30 cellular contexts compared by ENCODE assay signal in genomic region chr3:49864505-49864904, GRCh38. TPM values are rescaled to one million over a fixed set of nuclear protein-coding genes. Genes with fewer than 3 reads are reported as not detected.
"Had no signal": no experiment of that assay in that cellular context is flagged by ENCODE, and none has a peak within 500 bp of the region (broad histone marks: within the 10 kb centered on the region; RNA-seq: fewer than 3 reads in every experiment).

No MANE protein-coding gene starts in this region.

- H3K27ac Mint-ChIP-seq: activated B cell treated with CpG ODN at 0.5 μM for 24 hours; activated CD4-positive, alpha-beta T cell treated with anti-CD3 and anti-CD28 coated beads, Interleukin-2, amount 10 ng/mL, durations not matched to agents 24 days and 14 days; activated CD8-positive, alpha-beta memory T cell treated with anti-CD3 and anti-CD28 coated beads, Interleukin-2, amount 10 ng/mL, durations not matched to agents 7 days and 5 days; activated naive CD4-positive, alpha-beta T cell treated with anti-CD3 and anti-CD28 coated beads for 36 hours; activated naive CD8-positive, alpha-beta T cell; T-cell had no signal

- H3K4me3 Mint-ChIP-seq: activated B cell treated with CpG ODN at 0.5 μM for 24 hours; activated CD4-positive, alpha-beta T cell treated with anti-CD3 and anti-CD28 coated beads, Interleukin-2, amount 10 ng/mL, durations not matched to agents 24 days and 14 days; activated CD8-positive, alpha-beta memory T cell treated with anti-CD3 and anti-CD28 coated beads, Interleukin-2, amount 10 ng/mL, durations not matched to agents 7 days and 5 days; activated naive CD4-positive, alpha-beta T cell treated with anti-CD3 and anti-CD28 coated beads for 36 hours; activated naive CD8-positive, alpha-beta T cell; activated T-cell treated with anti-CD3 and anti-CD28 coated beads, Interleukin-2, amount 50 U/mL, for 4 hours; T-cell had no signal

- FAIRE-seq: TTC549 had no signal

- DNase-seq: activated B cell treated with CpG ODN at 0.5 μM for 24 hours; activated CD4-positive, alpha-beta T cell treated with anti-CD3 and anti-CD28 coated beads for 1 hour; activated CD4-positive, alpha-beta T cell treated with anti-CD3 and anti-CD28 coated beads, Interleukin-2, amount 10 ng/mL, durations not matched to agents 24 days and 14 days; activated CD4-positive, alpha-beta T cell treated with anti-CD3 and anti-CD28 coated beads, Interleukin-2, amount 50 U/mL, for 48 hours; activated CD8-positive, alpha-beta memory T cell treated with anti-CD3 and anti-CD28 coated beads, Interleukin-2, amount 10 ng/mL, durations not matched to agents 7 days and 5 days; activated gamma-delta T cell; activated naive CD4-positive, alpha-beta T cell treated with anti-CD3 and anti-CD28 coated beads for 36 hours; activated T-cell treated with anti-CD3 and anti-CD28 coated beads, Interleukin-2, amount 50 U/mL, for 4 hours; amygdala; Karpas-422; MM.1S; NCI-H1105; NCI-H1436 treated with DMSO at 0.1 percent for 48 hours; NCI-H187; NCI-H2081 treated with DMSO at 0.1 percent for 48 hours; NCI-H345; NCI-H510A; NCI-H526 treated with DMSO at 0.1 percent for 48 hours; NCI-H82; OCI-M1; RPMI8226; T-cell; T-helper 2 cell; T1000 had no signal

- H3K4me1 Mint-ChIP-seq: activated B cell treated with CpG ODN at 0.5 μM for 24 hours; activated CD4-positive, alpha-beta T cell treated with anti-CD3 and anti-CD28 coated beads, Interleukin-2, amount 10 ng/mL, durations not matched to agents 24 days and 14 days; activated CD8-positive, alpha-beta memory T cell treated with anti-CD3 and anti-CD28 coated beads, Interleukin-2, amount 10 ng/mL, durations not matched to agents 7 days and 5 days had no signal

- H3K4me3 ChIP-seq: SK-N-MC had no signal

- H3K27ac ChIP-seq: SK-N-MC had no signal

- H3K9me3 Mint-ChIP-seq: activated B cell treated with CpG ODN at 0.5 μM for 24 hours; activated CD4-positive, alpha-beta T cell treated with anti-CD3 and anti-CD28 coated beads, Interleukin-2, amount 10 ng/mL, durations not matched to agents 24 days and 14 days; activated naive CD4-positive, alpha-beta T cell treated with anti-CD3 and anti-CD28 coated beads for 36 hours; activated T-cell treated with anti-CD3 and anti-CD28 coated beads, Interleukin-2, amount 50 U/mL, for 4 hours; T-cell had no signal

- H3K36me3 Mint-ChIP-seq: activated CD8-positive, alpha-beta memory T cell treated with anti-CD3 and anti-CD28 coated beads, Interleukin-2, amount 10 ng/mL, durations not matched to agents 7 days and 5 days; activated naive CD8-positive, alpha-beta T cell; T-cell had no signal

- ATAC-seq: activated CD8-positive, alpha-beta memory T cell treated with anti-CD3 and anti-CD28 coated beads, Interleukin-2, amount 10 ng/mL, durations not matched to agents 7 days and 5 days; activated T-cell treated with anti-CD3 and anti-CD28 coated beads, Interleukin-2, amount 50 U/mL, for 4 hours; Panc1; Right ventricle myocardium inferior; T-cell had no signal

RNA-seq across cellular contexts. Expression of gene CAMKV, which starts 5.2 kb away (rescaled TPM):
- total RNA-seq: activated B cell treated with CpG ODN at 0.5 μM for 24 hours; activated CD8-positive, alpha-beta memory T cell treated with anti-CD3 and anti-CD28 coated beads, Interleukin-2, amount 10 ng/mL, durations not matched to agents 7 days and 5 days; cardiac septum; Right ventricle myocardium inferior had no signal
